7 cellular contexts compared by ENCODE assay signal in genomic region chr4:165273443-165273842, GRCh38. TPM values are rescaled to one million over a fixed set of nuclear protein-coding genes. Genes with fewer than 3 reads are reported as not detected.
DNase-seq lines count a peak whose midpoint lies in the region; ATAC-seq, FAIRE-seq and TF ChIP-seq lines count a peak whose summit lies in the region.
"Not testable (repeated sequence)": the region's sequence is repeated elsewhere in the genome, so short reads cannot be mapped to it uniquely, and the experiment has no call there.

No MANE protein-coding gene starts in this region.

- H3K9me3 ChIP-seq in K562 (replicated peaks; ENCODE audit: control insufficient read depth, insufficient read depth, low read depth, low read length); HepG2 (ENCODE audit: low read length): not testable (repeated sequence)
- peaks cover 11% of the 10 kb centered on the region for H3K9me3 ChIP-seq in endodermal cell (ENCODE audit: control insufficient read depth, low read length)

- not testable (repeated sequence) for H3K9me1 ChIP-seq in K562 (ENCODE audit: control insufficient read depth, insufficient read depth, low read length)

- not testable (repeated sequence) for H3K9ac ChIP-seq in K562 (ENCODE audit: insufficient read depth in 1 of 2, low read depth in 2 of 2, low read length in 2 of 2); endodermal cell (ENCODE audit: extremely low read depth, low read length, poor library complexity, severe bottlenecking); HepG2 (ENCODE audit: insufficient read depth, low read depth, low read length)

- not testable (repeated sequence) for BruUV-seq in K562 (replicated peaks; lab: Mats Ljungman, UMichigan); HepG2 (replicated peaks; lab: Mats Ljungman, UMichigan)

- WGBS in K562 (ENCODE audit: insufficient coverage, low coverage, missing lambda C conversion rate): 89% methylated on average over 1 of the region's 2 CpGs
- WGBS in endodermal cell (ENCODE audit: insufficient coverage in 1 of 2, insufficient read length in 1 of 2), 2 experiments: 91% methylated on average over 1 of the region's 2 CpGs; no CpG with 5 or more reads in 1 of the 2 experiments
- WGBS in HepG2 (ENCODE audit: low lambda C conversion rate): 100% methylated on average over 2 of the region's 2 CpGs

- TF ChIP-seq POLR2A in K562 (conservative IDR thresholded peaks at IDR 0.05); HepG2 (IDR thresholded peaks at IDR 0.05; ENCODE audit: insufficient read depth in 1 of 2, low read depth in 2 of 2, low read length in 2 of 2): not testable (repeated sequence)

- H3K27me3 Mint-ChIP-seq in activated CD4-positive, alpha-beta T cell treated with anti-CD3 and anti-CD28 coated beads, Interleukin-2, amount 10 ng/mL, durations not matched to agents 24 days and 14 days; activated T-cell treated with anti-CD3 and anti-CD28 coated beads, Interleukin-2, amount 50 U/mL, for 24 hours; dendritic cell treated with granulocyte-macrophage colony-stimulating factor and Interleukin-4, amounts not matched to agents 40 ng/mL and 50 ng/mL, for 4 days; endodermal cell (ENCODE audit: insufficient read depth): not testable (repeated sequence)

- H3K27me3 ChIP-seq in K562 (ENCODE audit: control insufficient read depth in 2 of 2, insufficient read depth in 2 of 2, low read length in 2 of 2); endodermal cell (ENCODE audit: control insufficient read depth, insufficient read depth, low read length, poor library complexity, severe bottlenecking); HepG2 (ENCODE audit: control insufficient read depth in 1 of 2, insufficient read depth in 2 of 2, low read length in 2 of 2): not testable (repeated sequence)

- H3K4me1 ChIP-seq in K562 (replicated peaks in 1 of 2; ENCODE audit: control insufficient read depth in 2 of 2, insufficient read depth in 2 of 2, low read length in 2 of 2); endodermal cell (ENCODE audit: control insufficient read depth, insufficient read depth, low read length); HepG2 (ENCODE audit: insufficient read depth, low read length): not testable (repeated sequence)

- H3K9me3 Mint-ChIP-seq in activated CD4-positive, alpha-beta T cell treated with anti-CD3 and anti-CD28 coated beads, Interleukin-2, amount 10 ng/mL, durations not matched to agents 24 days and 14 days; activated T-cell treated with anti-CD3 and anti-CD28 coated beads, Interleukin-2, amount 50 U/mL, for 24 hours; dendritic cell treated with granulocyte-macrophage colony-stimulating factor and Interleukin-4, amounts not matched to agents 40 ng/mL and 50 ng/mL, for 4 days; endodermal cell: not testable (repeated sequence)

- H3K4me1 Mint-ChIP-seq in activated CD4-positive, alpha-beta T cell treated with anti-CD3 and anti-CD28 coated beads, Interleukin-2, amount 10 ng/mL, durations not matched to agents 24 days and 14 days: peaks cover 19% of the 10 kb centered on the region
- H3K4me1 Mint-ChIP-seq in activated T-cell treated with anti-CD3 and anti-CD28 coated beads, Interleukin-2, amount 50 U/mL, for 24 hours (ENCODE audit: low read depth): peaks cover 15% of the 10 kb centered on the region
- H3K4me1 Mint-ChIP-seq in dendritic cell treated with granulocyte-macrophage colony-stimulating factor and Interleukin-4, amounts not matched to agents 40 ng/mL and 50 ng/mL, for 4 days (ENCODE audit: low read depth): peaks cover 22% of the 10 kb centered on the region
- not testable (repeated sequence) for H3K4me1 Mint-ChIP-seq in endodermal cell

- POLR2A ChIA-PET in K562 (lab: Yijun Ruan, JAX): interaction anchor here (0.6 kb wide), 1 partner anchor 161 kb away, joined by 3 read pairs; the partner anchor contains the start of gene TMEM192
- POLR2A ChIA-PET in HepG2 (lab: Yijun Ruan, JAX): not testable (repeated sequence)

- FAIRE-seq in K562 (lab: Jason Lieb, UNC); HepG2 (lab: Jason Lieb, UNC): not testable (repeated sequence)

- not testable (repeated sequence) for H3K4me3 ChIP-seq in K562; HepG2 (replicated peaks in 1 of 3; ENCODE audit: insufficient read depth in 1 of 3, low read depth in 2 of 3, low read length in 3 of 3)
- peak overlapping the region; percentile 35 for H3K4me3 ChIP-seq in endodermal cell (ENCODE audit: low read length)

- in situ Hi-C loops in K562 (cut with MboI); HepG2 (cut with HindIII; ENCODE audit: extremely low pct_ligation_motif_present, low pct_unique_long_range_greater_than_20kb): not testable (repeated sequence)

- peak overlapping the region; percentile 47 for H3K27ac Mint-ChIP-seq in activated CD4-positive, alpha-beta T cell treated with anti-CD3 and anti-CD28 coated beads, Interleukin-2, amount 10 ng/mL, durations not matched to agents 24 days and 14 days
- peak overlapping the region; percentile 11 for H3K27ac Mint-ChIP-seq in activated T-cell treated with anti-CD3 and anti-CD28 coated beads, Interleukin-2, amount 50 U/mL, for 24 hours
- H3K27ac Mint-ChIP-seq in dendritic cell treated with granulocyte-macrophage colony-stimulating factor and Interleukin-4, amounts not matched to agents 40 ng/mL and 50 ng/mL, for 4 days: peak overlapping the region; percentile 58
- not testable (repeated sequence) for H3K27ac Mint-ChIP-seq in endodermal cell

- not testable (repeated sequence) for TF ChIP-seq EP300 in K562 (IDR thresholded peaks at IDR 0.05; ENCODE audit: low read length); HepG2 (IDR thresholded peaks at IDR 0.05; ENCODE audit: low read depth in 2 of 2, low read length in 2 of 2); HepG2 (CRISPR knock-in tag; IDR thresholded peaks at IDR 0.05; ENCODE audit: borderline replicate concordance)

- not testable (repeated sequence) for TF ChIP-seq RAD21 in K562 (CRISPR knock-in tag; conservative IDR thresholded peaks at IDR 0.05 in 1 of 2, IDR thresholded peaks at IDR 0.05 in 1 of 2); HepG2 (CRISPR knock-in tag; IDR thresholded peaks at IDR 0.05)

- not testable (repeated sequence) for H3K79me2 ChIP-seq in K562 (ENCODE audit: control insufficient read depth, insufficient read depth, low read length); HepG2 (ENCODE audit: insufficient read depth, low read length)

- not testable (repeated sequence) for H3K4me3 Mint-ChIP-seq in activated CD4-positive, alpha-beta T cell treated with anti-CD3 and anti-CD28 coated beads, Interleukin-2, amount 10 ng/mL, durations not matched to agents 24 days and 14 days; activated T-cell treated with anti-CD3 and anti-CD28 coated beads, Interleukin-2, amount 50 U/mL, for 24 hours; dendritic cell treated with granulocyte-macrophage colony-stimulating factor and Interleukin-4, amounts not matched to agents 40 ng/mL and 50 ng/mL, for 4 days; endodermal cell

- not testable (repeated sequence) for H3K36me3 ChIP-seq in K562 (ENCODE audit: control insufficient read depth, insufficient read depth, low read length); endodermal cell (ENCODE audit: control insufficient read depth, insufficient read depth, low read length); HepG2 (replicated peaks in 1 of 2; ENCODE audit: control insufficient read depth in 1 of 2, insufficient read depth in 2 of 2, low read length in 2 of 2)

- not testable (repeated sequence) for H4K20me1 ChIP-seq in K562 (replicated peaks; ENCODE audit: control insufficient read depth, insufficient read depth, low read length); HepG2 (ENCODE audit: insufficient read depth, low read length)

- TF ChIP-seq CTCF in K562 (IDR thresholded peaks at IDR 0.05 in 2 of 3, conservative IDR thresholded peaks at IDR 0.05 in 1 of 3; ENCODE audit: insufficient read depth in 2 of 3, low read depth in 1 of 3, low read length in 3 of 3); endodermal cell (conservative IDR thresholded peaks at IDR 0.05); HepG2 (CRISPR knock-in tag; IDR thresholded peaks at IDR 0.05): not testable (repeated sequence)

- not testable (repeated sequence) for H3K4me2 ChIP-seq in K562 (ENCODE audit: insufficient read depth, low read length); HepG2 (ENCODE audit: low read depth, low read length)

- H3K27ac ChIP-seq in K562 (ENCODE audit: extremely low read depth, low read depth, low read length); endodermal cell (ENCODE audit: low read depth, low read length); HepG2 (ENCODE audit: extremely low read length, insufficient read depth, low read length): not testable (repeated sequence)

- H2AFZ ChIP-seq in K562 (ENCODE audit: low read depth, low read length); HepG2 (ENCODE audit: low read length): not testable (repeated sequence)

- ATAC-seq in K562, HepG2: not testable (repeated sequence)

- H3K36me3 Mint-ChIP-seq in activated CD4-positive, alpha-beta T cell treated with anti-CD3 and anti-CD28 coated beads, Interleukin-2, amount 10 ng/mL, durations not matched to agents 24 days and 14 days (ENCODE audit: low read depth): peaks cover 57% of the 10 kb centered on the region
- peaks cover 65% of the 10 kb centered on the region for H3K36me3 Mint-ChIP-seq in activated T-cell treated with anti-CD3 and anti-CD28 coated beads, Interleukin-2, amount 50 U/mL, for 24 hours (ENCODE audit: low read depth)
- peaks cover 60% of the 10 kb centered on the region for H3K36me3 Mint-ChIP-seq in dendritic cell treated with granulocyte-macrophage colony-stimulating factor and Interleukin-4, amounts not matched to agents 40 ng/mL and 50 ng/mL, for 4 days (ENCODE audit: low read depth)
- H3K36me3 Mint-ChIP-seq in endodermal cell (ENCODE audit: low read depth): peaks cover 35% of the 10 kb centered on the region

- intact Hi-C loops in activated CD4-positive, alpha-beta T cell treated with anti-CD3 and anti-CD28 coated beads, Interleukin-2, amount 10 ng/mL, durations not matched to agents 24 days and 14 days (cut with micrococcal nuclease); K562 (cut with micrococcal nuclease); dendritic cell treated with granulocyte-macrophage colony-stimulating factor and Interleukin-4, amounts not matched to agents 40 ng/mL and 50 ng/mL, for 4 days (cut with micrococcal nuclease); HepG2 (cut with micrococcal nuclease; ENCODE audit: unreplicated experiment): not testable (repeated sequence)

- DNase-seq in activated CD4-positive, alpha-beta T cell treated with anti-CD3 and anti-CD28 coated beads, Interleukin-2, amount 10 ng/mL, durations not matched to agents 24 days and 14 days; activated T-cell treated with anti-CD3 and anti-CD28 coated beads, Interleukin-2, amount 50 U/mL, for 24 hours; K562 (ENCODE audit: extremely low read depth in 1 of 4, low spot score in 3 of 4); endodermal cell; HepG2 (ENCODE audit: low spot score): not testable (repeated sequence)
- DNase-seq in dedifferentiated amniotic fluid mesenchymal stem cell (ENCODE audit: extremely low spot score): peak; percentile 3

- CTCF ChIA-PET in K562 (lab: Yijun Ruan, JAX; ENCODE audit: low intra/inter-chr PET ratio); HepG2 (lab: Yijun Ruan, JAX; ENCODE audit: low intra/inter-chr PET ratio, low total read pairs): not testable (repeated sequence)

RNA-seq across cellular contexts. Expression of gene MSMO1, which starts 54.0 kb away (rescaled TPM):
- total RNA-seq in activated CD4-positive, alpha-beta T cell treated with anti-CD3 and anti-CD28 coated beads, Interleukin-2, amount 10 ng/mL, durations not matched to agents 24 days and 14 days: 82.0 and 82.3 TPM in 2 replicates
- 111 and 411 TPM in 2 replicates for total RNA-seq in K562 (2011; cell fraction: chromatin; rRNA removed; ENCODE audit: low replicate concordance)
- 106 and 148 TPM in 2 replicates for total RNA-seq in K562 (2011; cell fraction: nucleolus; rRNA removed)
- 276 and 345 TPM in 2 replicates for total RNA-seq in K562 (2011; cell fraction: nucleoplasm; rRNA removed)
- 41.0 and 47.1 TPM in 2 replicates for total RNA-seq in K562 (2014; rRNA removed)
- total RNA-seq in K562 (2014; rRNA removed; fragmentation: Illumina TruSeq; extraction: Trizol): 68.9 and 73.4 TPM in 2 replicates
- total RNA-seq in K562 (2015; rRNA removed; fragmentation: Illumina TruSeq; extraction: Trizol): 28.5 and 32.0 TPM in 2 replicates
- total RNA-seq in K562 (2021): 39.2 and 41.2 TPM in 2 replicates
- polyA plus RNA-seq in K562 (2011; rRNA removed): 172 and 179 TPM in 2 replicates
- 49.3 and 163 TPM in 2 replicates for polyA plus RNA-seq in K562 (2011; cell fraction: cytosol; rRNA removed)
- polyA plus RNA-seq in K562 (2011; cell fraction: nucleus; rRNA removed): 47.9 and 86.1 TPM in 2 replicates
- 26.0 and 41.1 TPM in 2 replicates for polyA plus RNA-seq in K562 (2012)
- polyA plus RNA-seq in K562 (2014; fragmentation: Illumina TruSeq; extraction: Trizol): 54.6 and 63.5 TPM in 2 replicates
- polyA plus RNA-seq in K562 (2014; fragmentation: Nextera tagmentation; extraction: Ambion mirVana): 10 to 100 TPM; 79.5 to 86.8 TPM
- polyA plus RNA-seq in K562 (2014; rRNA removed): 51.7 and 58.9 TPM in 2 replicates
- 121 and 167 TPM in 2 replicates for polyA minus RNA-seq in K562 (2011; rRNA and poly(A)+ RNA removed)
- polyA minus RNA-seq in K562 (2011; cell fraction: cytosol; rRNA and poly(A)+ RNA removed): 55.9 and 66.0 TPM in 2 replicates
- polyA minus RNA-seq in K562 (2011; cell fraction: nucleus; rRNA and poly(A)+ RNA removed): 55.2 and 132 TPM in 2 replicates
- 100 to 1,000 TPM; 106 to 109 TPM for total RNA-seq in endodermal cell
- polyA plus RNA-seq in endodermal cell (2013, experiment 1 of 2): 314 TPM
- 329 TPM for polyA plus RNA-seq in endodermal cell (2013, experiment 2 of 2)
- total RNA-seq in HepG2 (2016; rRNA removed; fragmentation: Illumina TruSeq; extraction: Trizol): 135 and 216 TPM in 2 replicates
- total RNA-seq in HepG2 (2016; cell fraction: cytosol; rRNA removed; fragmentation: Illumina TruSeq; extraction: Trizol; ENCODE audit: low read depth): 56.7 and 57.3 TPM in 2 replicates
- 150 and 216 TPM in 2 replicates for total RNA-seq in HepG2 (2016; cell fraction: insoluble cytoplasmic fraction; rRNA removed; fragmentation: Illumina TruSeq; extraction: Trizol)
- 135 and 158 TPM in 2 replicates for total RNA-seq in HepG2 (2016; cell fraction: membrane; rRNA removed; fragmentation: Illumina TruSeq; extraction: Trizol)
- 178 and 218 TPM in 2 replicates for total RNA-seq in HepG2 (2016; cell fraction: nucleus; rRNA removed; fragmentation: Illumina TruSeq; extraction: Trizol)
- 98.1 and 138 TPM in 2 replicates for polyA plus RNA-seq in HepG2 (2011; rRNA removed)
- 48.1 and 138 TPM in 2 replicates for polyA plus RNA-seq in HepG2 (2011; cell fraction: cytosol; rRNA removed)
- 17.9 and 54.3 TPM in 2 replicates for polyA plus RNA-seq in HepG2 (2011; cell fraction: nucleus; rRNA removed)
- polyA plus RNA-seq in HepG2 (2012): 175 and 202 TPM in 2 replicates
- 23.5 and 27.9 TPM in 2 replicates for polyA plus RNA-seq in HepG2 (2016; cell fraction: cytosol; fragmentation: Illumina TruSeq; extraction: Trizol; ENCODE audit: low read depth)
- polyA plus RNA-seq in HepG2 (2016; cell fraction: insoluble cytoplasmic fraction; fragmentation: Illumina TruSeq; extraction: Trizol; ENCODE audit: low read depth): 109 and 119 TPM in 2 replicates
- 58.7 and 63.0 TPM in 2 replicates for polyA plus RNA-seq in HepG2 (2016; cell fraction: membrane; fragmentation: Illumina TruSeq; extraction: Trizol; ENCODE audit: low read depth)
- 234 and 249 TPM in 2 replicates for polyA plus RNA-seq in HepG2 (2016; cell fraction: nucleus; fragmentation: Illumina TruSeq; extraction: Trizol; ENCODE audit: insufficient read depth, low read depth)
- 11.4 and 32.9 TPM in 2 replicates for polyA minus RNA-seq in HepG2 (2011; rRNA and poly(A)+ RNA removed; ENCODE audit: low replicate concordance)
- polyA minus RNA-seq in HepG2 (2011; cell fraction: cytosol; rRNA and poly(A)+ RNA removed): 61.6 and 109 TPM in 2 replicates
- polyA minus RNA-seq in HepG2 (2011; cell fraction: nucleus; rRNA and poly(A)+ RNA removed): 48.5 and 106 TPM in 2 replicates
